In the genomic region with DNA sequence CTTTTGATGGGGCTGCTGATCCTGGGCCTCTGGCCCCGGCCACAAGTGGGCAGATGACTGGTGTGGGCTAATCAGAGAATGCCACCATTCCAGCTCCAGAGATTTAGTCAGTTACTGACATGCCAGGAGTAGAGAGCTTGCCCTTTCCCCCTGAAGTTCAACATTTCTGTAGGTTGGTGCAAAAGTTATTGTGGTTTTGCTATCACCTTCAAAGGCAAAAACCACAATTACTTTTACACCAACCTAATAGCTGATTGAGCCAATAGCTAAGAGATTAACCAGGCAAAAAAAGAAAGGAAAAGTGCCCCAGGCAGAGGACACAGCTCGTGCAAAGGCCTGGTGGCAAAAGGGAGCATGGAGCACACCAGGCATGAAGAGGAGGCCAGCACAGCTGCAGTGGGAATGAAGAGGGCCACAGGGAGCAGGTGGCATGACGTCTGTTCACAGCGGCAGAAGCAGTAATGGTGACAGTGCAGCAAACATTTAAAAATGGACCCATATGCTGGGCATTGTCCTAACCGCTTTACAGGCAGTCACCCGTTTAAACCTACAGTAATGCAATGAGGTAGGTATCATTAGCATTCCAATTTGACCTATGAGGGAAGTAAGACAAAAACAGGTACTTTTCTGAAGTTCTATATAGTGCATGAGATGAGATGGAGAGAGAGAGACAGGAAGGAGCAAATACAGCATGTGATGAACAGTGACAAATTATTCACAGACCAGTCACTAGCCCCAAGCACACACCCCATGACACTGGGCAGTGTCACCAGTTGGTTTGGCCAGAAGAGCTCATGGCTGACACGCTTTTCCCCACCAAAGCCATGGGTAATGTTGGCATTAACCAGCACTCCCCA, we compare ENCODE assay signal across 1 cellular context.
TF ChIP-seq lines count a peak whose summit lies in the region.

No MANE protein-coding gene starts in this region.

TF ChIP-seq in H1, 55 proteins besides CTCF, POLR2A, EP300 and RAD21 (continued from another document):
- TF ChIP-seq KDM4A (IDR thresholded peaks at IDR 0.05; ENCODE audit: low read depth, low read length, severe bottlenecking) = no peak
- no peak for TF ChIP-seq MAFK (IDR thresholded peaks at IDR 0.05; ENCODE audit: low read depth, low read length)
- no peak for TF ChIP-seq NANOG (IDR thresholded peaks at IDR 0.05; ENCODE audit: insufficient read depth, low read depth, low read length, poor library complexity, severe bottlenecking)
- TF ChIP-seq CHD2 (IDR thresholded peaks at IDR 0.05; ENCODE audit: low read length) = no peak
- no peak for TF ChIP-seq KDM1A (IDR thresholded peaks at IDR 0.05; ENCODE audit: borderline replicate concordance, low read length)
- no peak for TF ChIP-seq SIRT6 (IDR thresholded peaks at IDR 0.05; ENCODE audit: low read length)
- no peak for TF ChIP-seq BCL11A (IDR thresholded peaks at IDR 0.05; ENCODE audit: low read depth in 2 of 2, low read length in 2 of 2)
- TF ChIP-seq, protein P1, sequence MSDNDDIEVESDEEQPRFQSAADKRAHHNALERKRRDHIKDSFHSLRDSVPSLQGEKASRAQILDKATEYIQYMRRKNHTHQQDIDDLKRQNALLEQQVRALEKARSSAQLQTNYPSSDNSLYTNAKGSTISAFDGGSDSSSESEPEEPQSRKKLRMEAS (IDR thresholded peaks at IDR 0.05) = no peak
- no peak for TF ChIP-seq JUN (IDR thresholded peaks at IDR 0.05; ENCODE audit: low read depth, low read length)
- TF ChIP-seq POU5F1 (IDR thresholded peaks at IDR 0.05; ENCODE audit: low read depth, low read length) = no peak
- no peak for TF ChIP-seq POLR2AphosphoS5 (IDR thresholded peaks at IDR 0.05; ENCODE audit: low read depth, low read length)
TF ChIP-seq in H1: peak in this region for 0.
